Comparison of ENCODE assay signal across 3 cellular contexts in genomic region chrX:48945517-48946348, GRCh38.
TF ChIP-seq lines count a peak whose summit lies in the region.

No MANE protein-coding gene starts in this region.

TF ChIP-seq in HEK293, 187 proteins besides CTCF, POLR2A, EP300 and RAD21 (continues in another document):
- TF ChIP-seq ZNF544 (tag by site-specific recombination; IDR thresholded peaks at IDR 0.05), result no peak
- TF ChIP-seq ZNF514 (tag by site-specific recombination; IDR thresholded peaks at IDR 0.05), result no peak
- TF ChIP-seq ZBTB17 (tag by site-specific recombination; IDR thresholded peaks at IDR 0.05), result 0 out of 2 replicates have a peak, but pooled peaks have one; percentile 16
- no peak for TF ChIP-seq ZNF23 (tag by site-specific recombination; IDR thresholded peaks at IDR 0.05; ENCODE audit: borderline replicate concordance)
- TF ChIP-seq OVOL3 (tag by site-specific recombination; IDR thresholded peaks at IDR 0.05), result no peak
- peak; percentile 44; the same call in 1 of the 2 replicates for TF ChIP-seq ZNF600 (tag by site-specific recombination; IDR thresholded peaks at IDR 0.05)
- TF ChIP-seq ZNF610 (tag by site-specific recombination; IDR thresholded peaks at IDR 0.05; ENCODE audit: borderline replicate concordance), result no peak
- TF ChIP-seq ZNF404 (tag by site-specific recombination; IDR thresholded peaks at IDR 0.05), result no peak
- TF ChIP-seq INSM2 (tag by site-specific recombination; IDR thresholded peaks at IDR 0.05), result no peak
- TF ChIP-seq KLF1 (tag by site-specific recombination; IDR thresholded peaks at IDR 0.05), result no peak
- TF ChIP-seq ZNF692 (tag by site-specific recombination; IDR thresholded peaks at IDR 0.05), result peak; percentile 47; the same call in 1 of the 2 replicates
- TF ChIP-seq ZNF473 (tag by site-specific recombination; IDR thresholded peaks at IDR 0.05), result no peak
- TF ChIP-seq ZNF280C (tag by site-specific recombination; IDR thresholded peaks at IDR 0.05), result no peak
- TF ChIP-seq ZNF707 (tag by site-specific recombination; IDR thresholded peaks at IDR 0.05), result no peak
- no peak for TF ChIP-seq ZNF530 (tag by site-specific recombination; IDR thresholded peaks at IDR 0.05; ENCODE audit: low read depth)
- no peak for TF ChIP-seq ZNF311 (tag by site-specific recombination; IDR thresholded peaks at IDR 0.05; ENCODE audit: borderline replicate concordance)
- peak; percentile 66 for TF ChIP-seq ZNF2 (tag by site-specific recombination; IDR thresholded peaks at IDR 0.05)
- TF ChIP-seq ZNF654 (tag by site-specific recombination; IDR thresholded peaks at IDR 0.05; ENCODE audit: low read depth), result peak; percentile 62
- no peak for TF ChIP-seq ZSCAN16 (tag by site-specific recombination; IDR thresholded peaks at IDR 0.05)

TF ChIP-seq in SK-N-SH, 30 proteins besides CTCF, POLR2A, EP300 and RAD21:
- TF ChIP-seq RXRA (IDR thresholded peaks at IDR 0.05; ENCODE audit: borderline replicate concordance, low read depth) (no peak), SMC3 (IDR thresholded peaks at IDR 0.05; ENCODE audit: low read depth, low read length) (peak; percentile 68), RFX5 (IDR thresholded peaks at IDR 0.05; ENCODE audit: low read length) (peak; percentile 70)

TF ChIP-seq in K562, 482 proteins besides CTCF, POLR2A, EP300 and RAD21:
- TF ChIP-seq DEAF1 (CRISPR knock-in tag; IDR thresholded peaks at IDR 0.05) (peak; percentile 69), FOXK2 (conservative IDR thresholded peaks at IDR 0.05 in 1 of 2, IDR thresholded peaks at IDR 0.05 in 1 of 2; ENCODE audit: low read depth in 2 of 2) (peak in 1 of 2 experiments; percentile 50; a peak in 1 of 4 replicates), NUFIP1 (IDR thresholded peaks at IDR 0.05; ENCODE audit: partially characterized antibody) (no peak), PHF20 (IDR thresholded peaks at IDR 0.05; ENCODE audit: partially characterized antibody) (no peak), GABPB2 (CRISPR knock-in tag; conservative IDR thresholded peaks at IDR 0.05) (no peak), ZBTB40 (IDR thresholded peaks at IDR 0.05) (no peak), ZBTB40 (CRISPR knock-in tag; IDR thresholded peaks at IDR 0.05) (no peak), HLTF (IDR thresholded peaks at IDR 0.05) (no peak), SOX6 (IDR thresholded peaks at IDR 0.05) (0 out of 2 replicates have a peak, but pooled peaks have one; percentile 12), CREM (IDR thresholded peaks at IDR 0.05; ENCODE audit: low read depth) (no peak), BRD9 (IDR thresholded peaks at IDR 0.05; ENCODE audit: low read depth, partially characterized antibody) (peak; percentile 33), ZBTB7A (IDR thresholded peaks at IDR 0.05; ENCODE audit: borderline replicate concordance, control insufficient read depth, low read depth, low read length) (no peak), ATF2 (CRISPR knock-in tag; IDR thresholded peaks at IDR 0.05) (no peak), NFIX (CRISPR knock-in tag; IDR thresholded peaks at IDR 0.05; ENCODE audit: low read depth) (no peak), SMARCA4 (IDR thresholded peaks at IDR 0.05) (0 out of 2 replicates have a peak, but pooled peaks have one; percentile 21), CBX8 (IDR thresholded peaks at IDR 0.05; ENCODE audit: borderline replicate concordance, extremely low read depth, low read depth, low read length, poor library complexity, severe bottlenecking) (no peak), CBFB (CRISPR knock-in tag; IDR thresholded peaks at IDR 0.05) (no peak), HMG20B (CRISPR knock-in tag; IDR thresholded peaks at IDR 0.05) (no peak), CTCFL (IDR thresholded peaks at IDR 0.05; ENCODE audit: borderline replicate concordance, insufficient read depth, low read depth, low read length, poor library complexity, severe bottlenecking) (peak; percentile 36), ARID2 (IDR thresholded peaks at IDR 0.05) (0 out of 2 replicates have a peak, but pooled peaks have one; percentile 10), SMC3 (conservative IDR thresholded peaks at IDR 0.05; ENCODE audit: insufficient read depth, low read depth, low read length) (peak; percentile 76), FOXM1 (IDR thresholded peaks at IDR 0.05; ENCODE audit: low read depth) (peak; percentile 37; the same call in 1 of the 2 replicates), FOXM1 (CRISPR knock-in tag; IDR thresholded peaks at IDR 0.05; ENCODE audit: low read depth) (no peak), ID3 (CRISPR knock-in tag; IDR thresholded peaks at IDR 0.05) (no peak), ID3 (tag; IDR thresholded peaks at IDR 0.05) (no peak)
